ENCODE assay signal across 8 cellular contexts in genomic region chr11:126281666-126282175, GRCh38. TPM values are rescaled to one million over a fixed set of nuclear protein-coding genes. Genes with fewer than 3 reads are reported as not detected.
DNase-seq lines count a peak whose midpoint lies in the region; ATAC-seq and TF ChIP-seq lines count a peak whose summit lies in the region.

No MANE protein-coding gene starts in this region.

- no peak for ATAC-seq in activated CD8-positive, alpha-beta T cell treated with anti-CD3 and anti-CD28 coated beads for 36 hours

- CTCF ChIA-PET in activated CD8-positive, alpha-beta T cell treated with anti-CD3 and anti-CD28 coated beads for 36 hours (lab: Charles Lee): no interaction called here

- peak overlapping the region in 5 of 8 donors; percentile 62 to 91 (median 70) for H3K4me3 ChIP-seq in spleen

- H3K27ac ChIP-seq in spleen: peak overlapping the region in 7 of 8 donors; percentile 95 to 99 (median 97)

- H3K36me3 Mint-ChIP-seq in activated CD8-positive, alpha-beta T cell treated with anti-CD3 and anti-CD28 coated beads for 36 hours (ENCODE audit: low read depth): peaks cover 8% of the 10 kb centered on the region

- no peaks in the 10 kb centered on the region for H3K27me3 ChIP-seq in spleen (replicated peaks in 1 of 7)

- peak; percentile 34 for DNase-seq in DMS 273 (lab: John Stamatoyannopoulos, UW; ENCODE audit: unreplicated experiment)
- no peak for DNase-seq in DMS 273 treated with DMSO at 0.1 percent for 48 hours (lab: John Stamatoyannopoulos, UW)
- no peak for DNase-seq in activated CD8-positive, alpha-beta T cell treated with anti-CD3 and anti-CD28 coated beads for 36 hours
- DNase-seq in islet precursor cell: peak; percentile 38
- no peak for DNase-seq in spleen
- DNase-seq in NCI-H2171 treated with DMSO at 0.1 percent for 48 hours (lab: John Stamatoyannopoulos, UW): no peak
- no peak for DNase-seq in stimulated activated CD4-positive, alpha-beta T cell treated with anti-CD3 and anti-CD28 coated beads, Interleukin-4, amount 100 ng/mL, for 24 hours
- DNase-seq in GDM1 (lab: John Stamatoyannopoulos, UW): no peak

- 67 to 84% (median 75%) methylated on average over 9 to 10 of the region's 10 CpGs for WGBS in spleen, 5 donors

- H3K4me1 Mint-ChIP-seq in activated CD8-positive, alpha-beta T cell treated with anti-CD3 and anti-CD28 coated beads for 36 hours (ENCODE audit: low read depth): peaks cover 43% of the 10 kb centered on the region

- intact Hi-C loops in activated CD8-positive, alpha-beta T cell treated with anti-CD3 and anti-CD28 coated beads for 36 hours (cut with micrococcal nuclease): no loop called here
- intact Hi-C loops in spleen (cut with DNase I; ENCODE audit: low total_unique reads): no loop called here

- H3K9me3 ChIP-seq in spleen: no peaks in the 10 kb centered on the region

- no peaks in the 10 kb centered on the region for H3K9me3 Mint-ChIP-seq in activated CD8-positive, alpha-beta T cell treated with anti-CD3 and anti-CD28 coated beads for 36 hours

- no peak for TF ChIP-seq POLR2A in spleen (IDR thresholded peaks at IDR 0.05)

- no peaks in the 10 kb centered on the region for H3K27me3 Mint-ChIP-seq in activated CD8-positive, alpha-beta T cell treated with anti-CD3 and anti-CD28 coated beads for 36 hours

- peaks cover 25 to 66% (median 50%) of the 10 kb centered on the region in 6 donors for H3K4me1 ChIP-seq in spleen

- no peak for TF ChIP-seq CTCF in activated CD8-positive, alpha-beta T cell treated with anti-CD3 and anti-CD28 coated beads for 36 hours (IDR thresholded peaks at IDR 0.05)
- no peak for TF ChIP-seq CTCF in spleen (IDR thresholded peaks at IDR 0.05 in 8 of 11, conservative IDR thresholded peaks at IDR 0.05 in 3 of 11)

- POLR2A ChIA-PET in activated CD8-positive, alpha-beta T cell treated with anti-CD3 and anti-CD28 coated beads for 36 hours (lab: Charles Lee): interaction anchor here (0.7 to 3.2 kb wide), 9 partner anchors 9 to 71 kb away, joined by 3 to 25 read pairs (median 4); partner anchors contain the start of genes FAM118B, FOXRED1, RPUSD4 and SRPRA

- H3K36me3 ChIP-seq in spleen: peaks cover 0 to 19% (median 9%) of the 10 kb centered on the region in 6 donors

- peak overlapping the region; percentile 99 for H3K4me3 Mint-ChIP-seq in activated CD8-positive, alpha-beta T cell treated with anti-CD3 and anti-CD28 coated beads for 36 hours

- H3K27ac Mint-ChIP-seq in activated CD8-positive, alpha-beta T cell treated with anti-CD3 and anti-CD28 coated beads for 36 hours: peak overlapping the region; percentile 83

RNA-seq across cellular contexts. Expression of gene TIRAP, which starts 1.2 kb away (rescaled TPM):
- total RNA-seq in activated CD8-positive, alpha-beta T cell treated with anti-CD3 and anti-CD28 coated beads for 36 hours: 1 to 10 TPM; 4.6 to 4.9 TPM
- 10 to 100 TPM; 15.4 to 23.5 (median 18.5) TPM for total RNA-seq in spleen
- polyA plus RNA-seq in spleen: 1 to 10 TPM; 2.6 to 7.3 (median 3.0) TPM

RNA-seq across cellular contexts. Expression of gene FOXRED1, which starts 12.8 kb away (rescaled TPM):
- total RNA-seq in activated CD8-positive, alpha-beta T cell treated with anti-CD3 and anti-CD28 coated beads for 36 hours: 10 to 100 TPM; 46.0 to 47.3 TPM
- total RNA-seq in spleen: 10 to 100 TPM; 26.1 to 48.1 (median 32.0) TPM
- 10 to 100 TPM; 20.5 to 31.6 (median 23.3) TPM for polyA plus RNA-seq in spleen

RNA-seq across cellular contexts. Expression of gene SRPRA, which starts 13.0 kb away (rescaled TPM):
- total RNA-seq in activated CD8-positive, alpha-beta T cell treated with anti-CD3 and anti-CD28 coated beads for 36 hours: 100 to 1,000 TPM; 127 to 128 TPM
- 100 to 1,000 TPM; 103 to 130 (median 117) TPM for total RNA-seq in spleen
- polyA plus RNA-seq in spleen: 10 to 100 TPM; 30.9 to 35.3 (median 32.0) TPM

RNA-seq across cellular contexts. Expression of gene DCPS, which starts 22.1 kb away (rescaled TPM):
- 10 to 100 TPM; 17.2 to 18.8 TPM for total RNA-seq in activated CD8-positive, alpha-beta T cell treated with anti-CD3 and anti-CD28 coated beads for 36 hours
- total RNA-seq in spleen: 10 to 100 TPM; 17.4 to 30.8 (median 21.1) TPM
- polyA plus RNA-seq in spleen: 10 to 100 TPM; 23.9 to 35.2 (median 30.4) TPM

Comparison
In these comparisons a context has a peak if more than half of its experiments do, and no peak if none do; other contexts are left out.
1. DNase-seq: peak in DMS 273 (single experiment) and islet precursor cell (single experiment); none in DMS 273 treated with DMSO at 0.1 percent for 48 hours (single experiment), activated CD8-positive, alpha-beta T cell treated with anti-CD3 and anti-CD28 coated beads for 36 hours (single experiment), spleen (single experiment), NCI-H2171 treated with DMSO at 0.1 percent for 48 hours (single experiment), stimulated activated CD4-positive, alpha-beta T cell treated with anti-CD3 and anti-CD28 coated beads, Interleukin-4, amount 100 ng/mL, for 24 hours (single experiment) and GDM1 (single experiment).